12 cellular contexts compared by ENCODE assay signal in the genomic region with DNA sequence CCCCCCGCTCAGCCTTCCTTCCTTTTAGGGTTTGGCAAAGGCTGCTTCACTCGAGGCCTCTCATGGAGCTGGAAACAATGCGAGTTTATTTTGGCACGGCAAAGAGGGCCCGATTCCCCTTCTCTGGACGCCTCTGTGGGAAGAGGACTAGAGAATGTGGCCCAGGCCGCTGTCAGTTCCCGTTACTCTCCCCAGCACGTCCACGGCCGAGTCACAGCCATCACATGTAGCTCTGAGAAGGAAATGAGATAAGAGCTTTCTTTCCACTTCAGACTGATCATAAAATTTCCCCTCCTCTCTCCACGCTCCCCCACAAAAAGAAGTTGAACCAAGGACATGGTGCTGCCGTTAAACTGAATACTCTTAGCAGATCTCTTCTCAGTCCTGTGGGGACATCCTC.
A peak's percentile ranks its signal among the peaks of the same experiment; 100 is the strongest.
DNase-seq lines count a peak whose midpoint lies in the region; ATAC-seq and TF ChIP-seq lines count a peak whose summit lies in the region.
"Had no signal": no experiment of that assay in that cellular context is flagged by ENCODE, and none has a peak within 500 bp of the region (broad histone marks: within the 10 kb centered on the region; RNA-seq: fewer than 3 reads in every experiment).

No MANE protein-coding gene starts in this region.

- peak overlapping the region; percentile 80 for H3K27ac Mint-ChIP-seq in stimulated activated naive B cell treated with anti-CD40 and anti-IgM and Interleukin-4, amounts not matched to agents 10 μg/mL and 1 μg/mL and 100 μg/mL, for 72 hours

- CTCF ChIA-PET in IMR-90 (lab: Yijun Ruan, JAX) = no interaction called here

- no peak for TF ChIP-seq POLR2A in IMR-90 (IDR thresholded peaks at IDR 0.05; ENCODE audit: low read depth, low read length)

- no peak for TF ChIP-seq CTCF in IMR-90 (conservative IDR thresholded peaks at IDR 0.05; ENCODE audit: low read depth, low read length)

- peak overlapping the region; percentile 73 for H3K14ac ChIP-seq in IMR-90 (replicated peaks; ENCODE audit: low read depth, low read length)

- H3K9me1 ChIP-seq in IMR-90 (ENCODE audit: insufficient read depth, low read length) = peaks cover 24% of the 10 kb centered on the region

- no peaks in the 10 kb centered on the region for H3K9me3 ChIP-seq in IMR-90 (ENCODE audit: control insufficient read depth, insufficient read depth, low read length)

- peak overlapping the region; percentile 98 for H4K91ac ChIP-seq in IMR-90 (ENCODE audit: insufficient read depth, low read depth, low read length)

- H3K23ac ChIP-seq in IMR-90 (ENCODE audit: low read depth, low read length) = peak overlapping the region; percentile 92

- intact Hi-C loops in IMR-90 (cut with micrococcal nuclease) = loop anchor here (5.0 kb wide), 1 partner anchor 58 kb away; no protein-coding TSS in a partner anchor

- ATAC-seq in IMR-90 (ENCODE audit: low read depth) (peak; percentile 8; the same call in 1 of the 2 replicates), left lobe of liver (peak; percentile 67)
- peak; percentile 31 to 55 for ATAC-seq in stimulated activated naive B cell treated with anti-CD40 and anti-IgM and Interleukin-4, amounts not matched to agents 10 μg/mL and 1 μg/mL and 100 μg/mL, for 72 hours (replicated peaks)
- ATAC-seq in activated CD4-positive, CD25-positive, alpha-beta regulatory T cell treated with anti-CD3 and anti-CD28 coated beads, Interleukin-2, amount 50 U/mL, for 24 hours = no peak

- in situ Hi-C loops in IMR-90 (cut with MboI; ENCODE audit: low sequenced_read_pairs) = no loop called here

- no peak overlapping the region for H3K4me3 ChIP-seq in IMR-90 (ENCODE audit: insufficient read depth, low read depth, low read length)
- H3K4me3 ChIP-seq: SJSA1 had no signal

- peak overlapping the region; percentile 96; the same call in 2 of the 3 replicates for H2BK15ac ChIP-seq in IMR-90 (ENCODE audit: low read depth, low read length)

- dilution Hi-C loops in IMR-90 (cut with HindIII; ENCODE audit: low sequenced_read_pairs, unreplicated experiment) = no loop called here

- peak overlapping the region; percentile 70 for H2AFZ ChIP-seq in IMR-90 (replicated peaks; ENCODE audit: low read length, poor library complexity)

- peak overlapping the region; percentile 96 for H3K4ac ChIP-seq in IMR-90 (ENCODE audit: low read depth, low read length)

- peaks cover 26% of the 10 kb centered on the region for H3K4me1 ChIP-seq in IMR-90 (ENCODE audit: control insufficient read depth, insufficient read depth, low read length)

- H3K9me3 Mint-ChIP-seq in stimulated activated naive B cell treated with anti-CD40 and anti-IgM and Interleukin-4, amounts not matched to agents 10 μg/mL and 1 μg/mL and 100 μg/mL, for 72 hours = peaks cover 2 to 3% of the 10 kb centered on the region in 2 donors

- no peaks in the 10 kb centered on the region for H3K36me3 ChIP-seq in IMR-90 (ENCODE audit: control insufficient read depth, insufficient read depth, low read length)
- H3K36me3 ChIP-seq: SJSA1 had no signal

- peak overlapping the region; percentile 51 for H3K9ac ChIP-seq in IMR-90 (ENCODE audit: low read depth, low read length)

- H2BK120ac ChIP-seq in IMR-90 (ENCODE audit: low read depth, low read length) = peak overlapping the region; percentile 97

- POLR2A ChIA-PET in IMR-90 (lab: Charles Lee; ENCODE audit: unreplicated experiment) = interaction anchor here (0.6 kb wide), 1 partner anchor 37 kb away, joined by 4 read pairs; no protein-coding TSS in a partner anchor

- H4K5ac ChIP-seq in IMR-90 (ENCODE audit: low read depth, low read length) = peak overlapping the region; percentile 88

- peaks cover 3 to 16% of the 10 kb centered on the region in 2 donors for H3K4me1 Mint-ChIP-seq in stimulated activated naive B cell treated with anti-CD40 and anti-IgM and Interleukin-4, amounts not matched to agents 10 μg/mL and 1 μg/mL and 100 μg/mL, for 72 hours

- H2BK20ac ChIP-seq in IMR-90 (ENCODE audit: low read depth, low read length) = peak overlapping the region; percentile 86

- DNase-seq in IMR-90 = peak; percentile 84
- DNase-seq in left lobe of liver (ENCODE audit: low spot score) = no peak
- DNase-seq in stimulated activated naive B cell treated with anti-CD40 and anti-IgM and Interleukin-4, amounts not matched to agents 10 μg/mL and 1 μg/mL and 100 μg/mL, for 72 hours = no peak
- no peak for DNase-seq in NCI-H2029 treated with DMSO at 0.1 percent for 48 hours (lab: John Stamatoyannopoulos, UW)
- no peak for DNase-seq in NCI-H2227 (lab: John Stamatoyannopoulos, UW; ENCODE audit: unreplicated experiment)
- DNase-seq in hepatic stellate cell (ENCODE audit: low spot score) = no peak
- DNase-seq: activated T-cell treated with anti-CD3 and anti-CD28 coated beads for 4 hours, DND-41 had no signal

- H4K8ac ChIP-seq in IMR-90 (ENCODE audit: low read depth in 2 of 2, low read length in 2 of 2) = peak overlapping the region; percentile 83 to 85

- TF ChIP-seq RAD21 in IMR-90 (IDR thresholded peaks at IDR 0.05; ENCODE audit: low read length) = no peak

- peak overlapping the region; percentile 49 for H2AK9ac ChIP-seq in IMR-90 (replicated peaks; ENCODE audit: low read depth, low read length, poor library complexity)

- H3K36me3 Mint-ChIP-seq in stimulated activated naive B cell treated with anti-CD40 and anti-IgM and Interleukin-4, amounts not matched to agents 10 μg/mL and 1 μg/mL and 100 μg/mL, for 72 hours = peaks cover 0 to 2% of the 10 kb centered on the region in 2 donors

- H3K27ac ChIP-seq in IMR-90 (ENCODE audit: insufficient read depth, low read length) (peak overlapping the region; percentile 97), cingulate gyrus (ENCODE audit: low read depth, low read length) (peak overlapping the region; percentile 61)
- H3K27ac ChIP-seq: epithelial cell of prostate, SJSA1 had no signal

- H3K4me3 Mint-ChIP-seq in stimulated activated naive B cell treated with anti-CD40 and anti-IgM and Interleukin-4, amounts not matched to agents 10 μg/mL and 1 μg/mL and 100 μg/mL, for 72 hours = no peak overlapping the region

- peaks cover 12 to 14% of the 10 kb centered on the region in 2 donors for H3K27me3 Mint-ChIP-seq in stimulated activated naive B cell treated with anti-CD40 and anti-IgM and Interleukin-4, amounts not matched to agents 10 μg/mL and 1 μg/mL and 100 μg/mL, for 72 hours

- no CpG with 5 or more reads among the region's 13 CpGs for WGBS in IMR-90 (ENCODE audit: extremely low coverage in 2 of 2, insufficient read length in 1 of 2), 2 experiments

- no TSS peak for BruUV-seq in IMR-90 (replicated peaks; lab: Mats Ljungman, UMichigan)

- no peak overlapping the region for H3K4me2 ChIP-seq in IMR-90 (ENCODE audit: low read depth, low read length)

- 0 out of 2 replicates have a peak overlapping the region, but pooled peaks have one; percentile 68 for H3K56ac ChIP-seq in IMR-90 (ENCODE audit: extremely low read depth, insufficient read depth, low read length)

- H3K18ac ChIP-seq in IMR-90 (ENCODE audit: low read depth, low read length) = peak overlapping the region; percentile 86

- H3K27me3 ChIP-seq in IMR-90 (ENCODE audit: control insufficient read depth, insufficient read depth, low read length) = no peaks in the 10 kb centered on the region
- H3K27me3 ChIP-seq: SJSA1 had no signal

- H2AK5ac ChIP-seq in IMR-90 (ENCODE audit: low read depth, low read length) = peak overlapping the region; percentile 98

- H3K79me1 ChIP-seq in IMR-90 (ENCODE audit: low read depth in 1 of 2, low read length in 2 of 2) = peaks cover 3 to 21% of the 10 kb centered on the region in 2 experiments; a peak in 2 of 4 replicates

- H4K20me1 ChIP-seq in IMR-90 (ENCODE audit: insufficient read depth, low read length) = no peaks in the 10 kb centered on the region

- H2BK5ac ChIP-seq in IMR-90 (ENCODE audit: low read depth, low read length, poor library complexity, severe bottlenecking) = peak overlapping the region; percentile 70

TF ChIP-seq in IMR-90, 13 proteins besides CTCF, POLR2A, EP300 and RAD21:
- TF ChIP-seq FOS (IDR thresholded peaks at IDR 0.05; ENCODE audit: low read depth, low read length) (no peak), BHLHE40 (IDR thresholded peaks at IDR 0.05; ENCODE audit: low read depth, low read length) (no peak), MAFK (IDR thresholded peaks at IDR 0.05; ENCODE audit: low read depth, low read length) (no peak), CEBPB (IDR thresholded peaks at IDR 0.05; ENCODE audit: low read depth, low read length) (no peak), RFX5 (IDR thresholded peaks at IDR 0.05; ENCODE audit: low read depth, low read length) (no peak), CHD1 (IDR thresholded peaks at IDR 0.05; ENCODE audit: low read depth, low read length) (no peak), MXI1 (IDR thresholded peaks at IDR 0.05; ENCODE audit: borderline replicate concordance, low read depth, low read length) (peak; percentile 40; the same call in 1 of the 2 replicates), MAZ (IDR thresholded peaks at IDR 0.05; ENCODE audit: borderline replicate concordance, low read depth, low read length) (no peak), SMC3 (IDR thresholded peaks at IDR 0.05; ENCODE audit: low read depth, low read length) (peak; percentile 12; the same call in 1 of the 2 replicates), RCOR1 (IDR thresholded peaks at IDR 0.05; ENCODE audit: insufficient replicate concordance, low read length) (no peak)
- TF ChIP-seq, protein P1, sequence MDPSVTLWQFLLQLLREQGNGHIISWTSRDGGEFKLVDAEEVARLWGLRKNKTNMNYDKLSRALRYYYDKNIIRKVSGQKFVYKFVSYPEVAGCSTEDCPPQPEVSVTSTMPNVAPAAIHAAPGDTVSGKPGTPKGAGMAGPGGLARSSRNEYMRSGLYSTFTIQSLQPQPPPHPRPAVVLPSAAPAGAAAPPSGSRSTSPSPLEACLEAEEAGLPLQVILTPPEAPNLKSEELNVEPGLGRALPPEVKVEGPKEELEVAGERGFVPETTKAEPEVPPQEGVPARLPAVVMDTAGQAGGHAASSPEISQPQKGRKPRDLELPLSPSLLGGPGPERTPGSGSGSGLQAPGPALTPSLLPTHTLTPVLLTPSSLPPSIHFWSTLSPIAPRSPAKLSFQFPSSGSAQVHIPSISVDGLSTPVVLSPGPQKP (IDR thresholded peaks at IDR 0.05; ENCODE audit: borderline replicate concordance, low read depth, low read length) = no peak
- TF ChIP-seq, protein P2, sequence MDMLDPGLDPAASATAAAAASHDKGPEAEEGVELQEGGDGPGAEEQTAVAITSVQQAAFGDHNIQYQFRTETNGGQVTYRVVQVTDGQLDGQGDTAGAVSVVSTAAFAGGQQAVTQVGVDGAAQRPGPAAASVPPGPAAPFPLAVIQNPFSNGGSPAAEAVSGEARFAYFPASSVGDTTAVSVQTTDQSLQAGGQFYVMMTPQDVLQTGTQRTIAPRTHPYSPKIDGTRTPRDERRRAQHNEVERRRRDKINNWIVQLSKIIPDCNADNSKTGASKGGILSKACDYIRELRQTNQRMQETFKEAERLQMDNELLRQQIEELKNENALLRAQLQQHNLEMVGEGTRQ (IDR thresholded peaks at IDR 0.05; ENCODE audit: low read depth, low read length) = peak; percentile 57; the same call in 1 of the 2 replicates

Comparison
In these comparisons a context has a peak if more than half of its experiments do, and no peak if none do; other contexts are left out.
1. ATAC-seq: peak in IMR-90 (single experiment), left lobe of liver (single experiment) and stimulated activated naive B cell treated with anti-CD40 and anti-IgM and Interleukin-4, amounts not matched to agents 10 μg/mL and 1 μg/mL and 100 μg/mL, for 72 hours (2 of 2); none in activated CD4-positive, CD25-positive, alpha-beta regulatory T cell treated with anti-CD3 and anti-CD28 coated beads, Interleukin-2, amount 50 U/mL, for 24 hours (0 of 2).